ENCODE assay signal across 9 cellular contexts in genomic region chr10:58666024-58666423, GRCh38.
A peak's percentile ranks its signal among the peaks of the same experiment; 100 is the strongest.
DNase-seq lines count a peak whose midpoint lies in the region; ATAC-seq and TF ChIP-seq lines count a peak whose summit lies in the region.
"Had no signal": no experiment of that assay in that cellular context is flagged by ENCODE, and none has a peak within 500 bp of the region (broad histone marks: within the 10 kb centered on the region; RNA-seq: fewer than 3 reads in every experiment).

No MANE protein-coding gene starts in this region.

- peaks cover 7 to 14% of the 10 kb centered on the region in 2 donors for H3K4me1 ChIP-seq in adrenal gland (replicated peaks in 1 of 2)
- H3K4me1 ChIP-seq in suprapubic skin = peaks cover 7% of the 10 kb centered on the region

- TF ChIP-seq POLR2A in adrenal gland (IDR thresholded peaks at IDR 0.05) (no peak), suprapubic skin (IDR thresholded peaks at IDR 0.05) (no peak)

- no peaks in the 10 kb centered on the region for H3K36me3 ChIP-seq in adrenal gland (replicated peaks in 1 of 2)
- no peaks in the 10 kb centered on the region for H3K36me3 ChIP-seq in suprapubic skin

- ATAC-seq in GM18519 (IDR thresholded peaks at IDR 0.05; ENCODE audit: low FRiP score, unreplicated experiment) (no peak), HG02763 (IDR thresholded peaks at IDR 0.05; ENCODE audit: unreplicated experiment) (no peak)

- H3K27ac ChIP-seq in adrenal gland = peak overlapping the region in 3 of 5 donors; percentile 55 to 75 (median 58)
- peak overlapping the region; percentile 49 for H3K27ac ChIP-seq in suprapubic skin

- peak overlapping the region in 2 of 4 donors; percentile 23 to 41 for H3K4me3 ChIP-seq in adrenal gland
- peak overlapping the region; percentile 3 for H3K4me3 ChIP-seq in suprapubic skin

- TF ChIP-seq EP300 in suprapubic skin (IDR thresholded peaks at IDR 0.05) = no peak

- WGBS in adrenal gland, 4 donors = 21 to 29% (median 26%) methylated on average over 3 of the region's 3 CpGs
- WGBS in suprapubic skin = 52% methylated on average over 3 of the region's 3 CpGs

- TF ChIP-seq CTCF in adrenal gland (IDR thresholded peaks at IDR 0.05) (no peak), suprapubic skin (IDR thresholded peaks at IDR 0.05) (no peak)

- peak; percentile 55 for DNase-seq in HT1080 (ENCODE audit: low read depth)
- DNase-seq in adrenal gland = peak in 5 of 7 donors; percentile 18 to 57 (median 26)
- DNase-seq in kidney tubule cell (ENCODE audit: low spot score) = peak; percentile 62
- DNase-seq in suprapubic skin (ENCODE audit: low spot score in 2 of 2) = no peak
- DNase-seq in NCI-H1092 treated with DMSO at 0.1 percent for 48 hours (lab: John Stamatoyannopoulos, UW) = no peak
- DNase-seq: activated CD8-positive, alpha-beta memory T cell treated with anti-CD3 and anti-CD28 coated beads, Interleukin-2, amount 50 U/mL, for 4 hours; NCI-H187 had no signal

- H3K27me3 ChIP-seq in adrenal gland (no peaks in the 10 kb centered on the region), suprapubic skin (no peaks in the 10 kb centered on the region)

- H3K9me3 ChIP-seq in adrenal gland (replicated peaks in 1 of 3) (no peaks in the 10 kb centered on the region), suprapubic skin (peaks cover 5% of the 10 kb centered on the region)

- intact Hi-C loops in adrenal gland (cut with DNase I) = no loop called here

Comparison
In these comparisons a context has a peak if more than half of its experiments do, and no peak if none do; other contexts are left out.
1. DNase-seq: peak in HT1080 (single experiment), adrenal gland (5 of 7) and kidney tubule cell (single experiment); none in suprapubic skin (0 of 2) and NCI-H1092 treated with DMSO at 0.1 percent for 48 hours (single experiment).